18 cellular contexts compared by ENCODE assay signal in the genomic region with DNA sequence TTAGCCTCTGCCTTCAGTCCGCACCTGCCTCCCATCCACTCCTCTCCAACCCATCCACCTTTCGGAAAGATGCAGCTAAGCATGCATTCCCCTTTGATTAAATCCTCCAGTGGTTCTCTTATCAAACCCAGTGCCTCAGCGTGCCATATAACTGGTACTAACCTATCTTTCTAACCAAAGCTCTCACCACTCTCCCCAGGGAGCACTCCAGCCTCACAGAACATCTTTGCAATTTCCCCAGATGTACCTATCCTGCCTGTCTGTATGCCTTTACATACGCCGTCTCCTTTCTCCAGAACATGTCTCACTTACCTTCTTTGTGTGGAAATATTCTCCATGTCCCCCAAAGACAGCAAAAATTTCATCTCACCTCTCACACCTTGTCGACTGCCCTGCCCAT.
"Had no signal": no experiment of that assay in that cellular context is flagged by ENCODE, and none has a peak within 500 bp of the region (broad histone marks: within the 10 kb centered on the region; RNA-seq: fewer than 3 reads in every experiment).

No MANE protein-coding gene starts in this region.

- H3K4me1 Mint-ChIP-seq: activated CD8-positive, alpha-beta memory T cell treated with anti-CD3 and anti-CD28 coated beads, Interleukin-2, amount 10 ng/mL, durations not matched to agents 7 days and 5 days had no signal

- H3K27me3 Mint-ChIP-seq: activated B cell treated with CpG ODN at 0.5 μM for 24 hours; natural killer cell treated with Interleukin-12 subunit alpha and Interleukin-12 subunit beta and Interleukin-15 and Interleukin-18, amount 100 ng/mL, for 72 hours; stimulated activated naive CD8-positive, alpha-beta T cell treated with anti-CD3 and anti-CD28 coated beads, Interleukin-15, Interleukin-2, amounts not matched to agents 100 ng/mL and 50 ng/mL, for 24 hours had no signal

- ATAC-seq: activated CD8-positive, alpha-beta memory T cell treated with anti-CD3 and anti-CD28 coated beads, Interleukin-2, amount 10 ng/mL, durations not matched to agents 7 days and 5 days; activated T-helper 17 cell treated with anti-CD3 and anti-CD28 coated beads, Interleukin-2, amount 50 U/mL, for 72 hours; lower lobe of right lung; natural killer cell treated with Interleukin-12 subunit alpha and Interleukin-12 subunit beta and Interleukin-15 and Interleukin-18, amount 100 ng/mL, for 72 hours; right cardiac atrium had no signal

- H3K9me3 Mint-ChIP-seq: activated B cell treated with CpG ODN at 0.5 μM for 24 hours; activated CD4-positive, alpha-beta memory T cell treated with anti-CD3 and anti-CD28 coated beads, Interleukin-2, amount 10 ng/mL, durations not matched to agents 7 days and 5 days; activated naive CD4-positive, alpha-beta T cell treated with anti-CD3 and anti-CD28 coated beads for 36 hours; activated T-helper 17 cell treated with anti-CD3 and anti-CD28 coated beads, Interleukin-2, amount 50 U/mL, for 72 hours; mesothelial cell of epicardium; natural killer cell treated with Interleukin-12 subunit alpha and Interleukin-12 subunit beta and Interleukin-15 and Interleukin-18, amount 100 ng/mL, for 72 hours; stimulated activated naive CD8-positive, alpha-beta T cell treated with anti-CD3 and anti-CD28 coated beads, Interleukin-15, Interleukin-2, amounts not matched to agents 100 ng/mL and 50 ng/mL, for 24 hours had no signal

- H3K36me3 Mint-ChIP-seq: activated CD8-positive, alpha-beta memory T cell treated with anti-CD3 and anti-CD28 coated beads, Interleukin-2, amount 10 ng/mL, durations not matched to agents 7 days and 5 days; mesothelial cell of epicardium; natural killer cell treated with Interleukin-12 subunit alpha and Interleukin-12 subunit beta and Interleukin-15 and Interleukin-18, amount 100 ng/mL, for 72 hours had no signal

- H3K27ac Mint-ChIP-seq: activated B cell treated with CpG ODN at 0.5 μM for 24 hours; activated CD4-positive, alpha-beta memory T cell treated with anti-CD3 and anti-CD28 coated beads, Interleukin-2, amount 10 ng/mL, durations not matched to agents 7 days and 5 days; activated CD8-positive, alpha-beta memory T cell treated with anti-CD3 and anti-CD28 coated beads, Interleukin-2, amount 10 ng/mL, durations not matched to agents 7 days and 5 days; activated naive CD4-positive, alpha-beta T cell treated with anti-CD3 and anti-CD28 coated beads for 36 hours; activated T-helper 17 cell treated with anti-CD3 and anti-CD28 coated beads, Interleukin-2, amount 50 U/mL, for 72 hours; mesothelial cell of epicardium; natural killer cell treated with Interleukin-12 subunit alpha and Interleukin-12 subunit beta and Interleukin-15 and Interleukin-18, amount 100 ng/mL, for 72 hours; stimulated activated naive CD8-positive, alpha-beta T cell treated with anti-CD3 and anti-CD28 coated beads, Interleukin-15, Interleukin-2, amounts not matched to agents 100 ng/mL and 50 ng/mL, for 24 hours had no signal

- DNase-seq: activated B cell treated with CpG ODN at 0.5 μM for 24 hours; activated CD4-positive, alpha-beta memory T cell treated with anti-CD3 and anti-CD28 coated beads, Interleukin-2, amount 10 ng/mL, durations not matched to agents 7 days and 5 days; activated CD4-positive, alpha-beta T cell treated with anti-CD3 and anti-CD28 coated beads for 4 hours; activated CD8-positive, alpha-beta memory T cell treated with anti-CD3 and anti-CD28 coated beads, Interleukin-2, amount 10 ng/mL, durations not matched to agents 7 days and 5 days; activated naive CD4-positive, alpha-beta T cell treated with anti-CD3 and anti-CD28 coated beads for 36 hours; aorta; brain microvascular endothelial cell; central memory CD4-positive, alpha-beta T cell; colonic mucosa; erythroblast; lower lobe of right lung; occipital lobe; right cardiac atrium; stimulated activated CD4-positive, alpha-beta T cell treated with anti-CD3 and anti-CD28 coated beads, Interleukin-2, amount 100 ng/mL, for 24 hours had no signal

- H3K4me3 Mint-ChIP-seq: activated B cell treated with CpG ODN at 0.5 μM for 24 hours; activated CD4-positive, alpha-beta memory T cell treated with anti-CD3 and anti-CD28 coated beads, Interleukin-2, amount 10 ng/mL, durations not matched to agents 7 days and 5 days; activated CD8-positive, alpha-beta memory T cell treated with anti-CD3 and anti-CD28 coated beads, Interleukin-2, amount 10 ng/mL, durations not matched to agents 7 days and 5 days; activated naive CD4-positive, alpha-beta T cell treated with anti-CD3 and anti-CD28 coated beads for 36 hours; activated T-helper 17 cell treated with anti-CD3 and anti-CD28 coated beads, Interleukin-2, amount 50 U/mL, for 72 hours; mesothelial cell of epicardium; natural killer cell treated with Interleukin-12 subunit alpha and Interleukin-12 subunit beta and Interleukin-15 and Interleukin-18, amount 100 ng/mL, for 72 hours; stimulated activated naive CD8-positive, alpha-beta T cell treated with anti-CD3 and anti-CD28 coated beads, Interleukin-15, Interleukin-2, amounts not matched to agents 100 ng/mL and 50 ng/mL, for 24 hours had no signal
